ENCODE assay signal across 19 cellular contexts in genomic region chr20:61957961-61958715, GRCh38.
"Had no signal": no experiment of that assay in that cellular context is flagged by ENCODE, and none has a peak within 500 bp of the region (broad histone marks: within the 10 kb centered on the region; RNA-seq: fewer than 3 reads in every experiment).

No MANE protein-coding gene starts in this region.

- H3K9me3 Mint-ChIP-seq: activated T-cell treated with anti-CD3 and anti-CD28 coated beads, Interleukin-2, amount 50 U/mL, for 4 hours; endodermal cell; natural killer cell treated with Interleukin-12 subunit alpha and Interleukin-12 subunit beta and Interleukin-15 and Interleukin-18, amount 100 ng/mL, for 72 hours; T-helper 1 cell treated with Interleukin-12 subunit alpha and Interleukin-12 subunit beta and Interleukin-4 antibody, amounts not matched to agents 30 μg/mL and 1 μg/mL, for 36 hours had no signal

- H3K27me3 ChIP-seq: body of pancreas, colonic mucosa, testis had no signal

- H3K27ac Mint-ChIP-seq: activated naive CD8-positive, alpha-beta T cell; endodermal cell; mesothelial cell of epicardium; natural killer cell treated with Interleukin-12 subunit alpha and Interleukin-12 subunit beta and Interleukin-15 and Interleukin-18, amount 100 ng/mL, for 72 hours; T-helper 1 cell treated with Interleukin-12 subunit alpha and Interleukin-12 subunit beta and Interleukin-4 antibody, amounts not matched to agents 30 μg/mL and 1 μg/mL, for 36 hours had no signal

- H3K36me3 Mint-ChIP-seq: activated naive CD8-positive, alpha-beta T cell; mesothelial cell of epicardium; natural killer cell treated with Interleukin-12 subunit alpha and Interleukin-12 subunit beta and Interleukin-15 and Interleukin-18, amount 100 ng/mL, for 72 hours had no signal

- H3K27ac ChIP-seq: body of pancreas, colonic mucosa, foreskin keratinocyte, hepatocyte, lower lobe of right lung, neutrophil, stomach had no signal

- DNase-seq: activated CD4-positive, alpha-beta T cell treated with anti-CD3 and anti-CD28 coated beads, Interleukin-2, amount 50 U/mL, for 4 hours; activated T-cell treated with anti-CD3 and anti-CD28 coated beads, Interleukin-2, amount 50 U/mL, for 4 hours; central memory CD4-positive, alpha-beta T cell; colonic mucosa; endodermal cell; foreskin keratinocyte; left colon; lower lobe of right lung; retina; stimulated activated CD4-positive, alpha-beta T cell treated with anti-CD3 and anti-CD28 coated beads, Interleukin-12 subunit alpha, Interleukin-12 subunit beta, amount 100 ng/mL, for 4 hours; stomach; testis had no signal

- H3K36me3 ChIP-seq: colonic mucosa, lower lobe of right lung, neutrophil, stomach had no signal

- H3K4me3 ChIP-seq: body of pancreas, colonic mucosa, hepatocyte, lower lobe of right lung, stomach, testis had no signal

- H3K4me1 Mint-ChIP-seq: mesothelial cell of epicardium had no signal

- ATAC-seq: activated T-cell treated with anti-CD3 and anti-CD28 coated beads, Interleukin-2, amount 50 U/mL, for 4 hours; body of pancreas; foreskin keratinocyte; left colon; lower lobe of right lung; natural killer cell treated with Interleukin-12 subunit alpha and Interleukin-12 subunit beta and Interleukin-15 and Interleukin-18, amount 100 ng/mL, for 72 hours had no signal

- H3K4me3 Mint-ChIP-seq: activated naive CD8-positive, alpha-beta T cell; activated T-cell treated with anti-CD3 and anti-CD28 coated beads, Interleukin-2, amount 50 U/mL, for 4 hours; endodermal cell; mesothelial cell of epicardium; natural killer cell treated with Interleukin-12 subunit alpha and Interleukin-12 subunit beta and Interleukin-15 and Interleukin-18, amount 100 ng/mL, for 72 hours; T-helper 1 cell treated with Interleukin-12 subunit alpha and Interleukin-12 subunit beta and Interleukin-4 antibody, amounts not matched to agents 30 μg/mL and 1 μg/mL, for 36 hours had no signal

- H3K9me3 ChIP-seq: body of pancreas, colonic mucosa, lower lobe of right lung, neutrophil, stomach, testis had no signal

- H3K4me1 ChIP-seq: colonic mucosa, foreskin keratinocyte, lower lobe of right lung had no signal
